8 cellular contexts compared by ENCODE assay signal in genomic region chr17:49787932-49788442, GRCh38.
A peak's percentile ranks its signal among the peaks of the same experiment; 100 is the strongest.
DNase-seq lines count a peak whose midpoint lies in the region; ATAC-seq and TF ChIP-seq lines count a peak whose summit lies in the region.

No MANE protein-coding gene starts in this region.

- DNase-seq in activated gamma-delta T cell treated with Interleukin-2 at 50 U/mL for 16 hours (peak; percentile 17), activated gamma-delta T cell (lab: John Stamatoyannopoulos, UW) (no peak), fibroblast of pulmonary artery (ENCODE audit: low read depth) (no peak), skeletal muscle cell (ENCODE audit: low read depth) (no peak)
- peak; percentile 16 to 28 for DNase-seq in activated CD4-positive, alpha-beta T cell treated with anti-CD3 and anti-CD28 coated beads, Interleukin-2, amount 50 U/mL, for 48 hours
- DNase-seq in stimulated activated CD4-positive, alpha-beta T cell treated with anti-CD3 and anti-CD28 coated beads, Interleukin-4, amount 100 ng/mL, for 4 hours = no peak
- no peak for DNase-seq in stimulated activated CD4-positive, alpha-beta T cell treated with anti-CD3 and anti-CD28 coated beads, Interleukin-4, amount 100 ng/mL, for 1 hour

- peak overlapping the region; percentile 76 for H3K4me3 ChIP-seq in fibroblast of pulmonary artery (replicated peaks; ENCODE audit: low read depth, low read length)
- peak overlapping the region; percentile 100 for H3K4me3 ChIP-seq in skeletal muscle cell (ENCODE audit: low read depth, low read length)

- TF ChIP-seq CTCF in fibroblast of pulmonary artery (IDR thresholded peaks at IDR 0.05; ENCODE audit: low read length, missing control alignments) = no peak

- ATAC-seq in GM18520 (IDR thresholded peaks at IDR 0.05; ENCODE audit: unreplicated experiment) = no peak

Comparison
In these comparisons a context has a peak if more than half of its experiments do, and no peak if none do; other contexts are left out.
1. DNase-seq: peak in activated gamma-delta T cell treated with Interleukin-2 at 50 U/mL for 16 hours (single experiment) and activated CD4-positive, alpha-beta T cell treated with anti-CD3 and anti-CD28 coated beads, Interleukin-2, amount 50 U/mL, for 48 hours (2 of 2); none in activated gamma-delta T cell (single experiment), fibroblast of pulmonary artery (single experiment), skeletal muscle cell (single experiment), stimulated activated CD4-positive, alpha-beta T cell treated with anti-CD3 and anti-CD28 coated beads, Interleukin-4, amount 100 ng/mL, for 4 hours (0 of 2) and stimulated activated CD4-positive, alpha-beta T cell treated with anti-CD3 and anti-CD28 coated beads, Interleukin-4, amount 100 ng/mL, for 1 hour (single experiment).